19 cellular contexts compared by ENCODE assay signal in genomic region chr11:105070221-105070789, GRCh38. TPM values are rescaled to one million over a fixed set of nuclear protein-coding genes. Genes with fewer than 3 reads are reported as not detected.
DNase-seq lines count a peak whose midpoint lies in the region; ATAC-seq lines count a peak whose summit lies in the region.
"Had no signal": no experiment of that assay in that cellular context is flagged by ENCODE, and none has a peak within 500 bp of the region (broad histone marks: within the 10 kb centered on the region; RNA-seq: fewer than 3 reads in every experiment).

No MANE protein-coding gene starts in this region.

- POLR2A ChIA-PET in CD4-positive, alpha-beta memory T cell (lab: Charles Lee; ENCODE audit: partially characterized antibody), result interaction anchor here (0.5 to 1.0 kb wide), 4 partner anchors 30 to 459 kb away, joined by 3 to 4 read pairs (median 3); no protein-coding TSS in a partner anchor

- peak overlapping the region; percentile 6 for H3K27ac Mint-ChIP-seq in activated CD4-positive, alpha-beta T cell treated with anti-CD3 and anti-CD28 coated beads, Interleukin-2, amount 10 ng/mL, durations not matched to agents 24 days and 14 days
- peak overlapping the region; percentile 81 to 98 (median 95) for H3K27ac Mint-ChIP-seq in CD4-positive, alpha-beta memory T cell
- no peak overlapping the region for H3K27ac Mint-ChIP-seq in T-helper 2 cell treated with Interferon-gamma antibody and Interleukin-4, amounts not matched to agents 5 μg/mL and 100 μg/mL, for 36 hours

- H3K36me3 ChIP-seq in CD4-positive, alpha-beta memory T cell (ENCODE audit: insufficient read depth, low read length), result peaks cover 4% of the 10 kb centered on the region

- H3K4me3 Mint-ChIP-seq in activated CD4-positive, alpha-beta T cell treated with anti-CD3 and anti-CD28 coated beads, Interleukin-2, amount 10 ng/mL, durations not matched to agents 24 days and 14 days, result peak overlapping the region; percentile 77
- H3K4me3 Mint-ChIP-seq in CD4-positive, alpha-beta memory T cell, result peak overlapping the region; percentile 91 to 100 (median 96)
- peak overlapping the region; percentile 85 for H3K4me3 Mint-ChIP-seq in T-helper 2 cell treated with Interferon-gamma antibody and Interleukin-4, amounts not matched to agents 5 μg/mL and 100 μg/mL, for 36 hours

- H3K4me3 ChIP-seq in CD4-positive, alpha-beta memory T cell (ENCODE audit: low read length in 2 of 2), result peak overlapping the region; percentile 55 to 79

- no peaks in the 10 kb centered on the region for H3K9me3 ChIP-seq in CD4-positive, alpha-beta memory T cell (ENCODE audit: control insufficient read depth in 1 of 2, low read length in 2 of 2)
- H3K9me3 ChIP-seq: SK-N-SH had no signal

- H3K36me3 Mint-ChIP-seq in activated CD4-positive, alpha-beta T cell treated with anti-CD3 and anti-CD28 coated beads, Interleukin-2, amount 10 ng/mL, durations not matched to agents 24 days and 14 days (ENCODE audit: low read depth), result no peaks in the 10 kb centered on the region
- peaks cover 22 to 31% of the 10 kb centered on the region in 2 donors for H3K36me3 Mint-ChIP-seq in CD4-positive, alpha-beta memory T cell
- no peaks in the 10 kb centered on the region for H3K36me3 Mint-ChIP-seq in T-helper 2 cell treated with Interferon-gamma antibody and Interleukin-4, amounts not matched to agents 5 μg/mL and 100 μg/mL, for 36 hours (ENCODE audit: low read depth)

- H3K9me3 Mint-ChIP-seq in activated CD4-positive, alpha-beta T cell treated with anti-CD3 and anti-CD28 coated beads, Interleukin-2, amount 10 ng/mL, durations not matched to agents 24 days and 14 days, result no peaks in the 10 kb centered on the region
- no peaks in the 10 kb centered on the region for H3K9me3 Mint-ChIP-seq in CD4-positive, alpha-beta memory T cell
- no peaks in the 10 kb centered on the region for H3K9me3 Mint-ChIP-seq in T-helper 2 cell treated with Interferon-gamma antibody and Interleukin-4, amounts not matched to agents 5 μg/mL and 100 μg/mL, for 36 hours

- H3K4me1 Mint-ChIP-seq in activated CD4-positive, alpha-beta T cell treated with anti-CD3 and anti-CD28 coated beads, Interleukin-2, amount 10 ng/mL, durations not matched to agents 24 days and 14 days, result peaks cover 18% of the 10 kb centered on the region
- peaks cover 30 to 53% (median 37%) of the 10 kb centered on the region in 4 donors for H3K4me1 Mint-ChIP-seq in CD4-positive, alpha-beta memory T cell
- peaks cover 17% of the 10 kb centered on the region for H3K4me1 Mint-ChIP-seq in T-helper 2 cell treated with Interferon-gamma antibody and Interleukin-4, amounts not matched to agents 5 μg/mL and 100 μg/mL, for 36 hours (ENCODE audit: low read depth)

- CTCF ChIA-PET in CD4-positive, alpha-beta memory T cell (lab: Charles Lee; ENCODE audit: partially characterized antibody), result interaction anchor here (1.0 to 2.1 kb wide), 2 partner anchors 101 to 124 kb away, joined by 3 to 5 read pairs; partner anchors contain the start of gene CASP4

- ATAC-seq in esophagus mucosa, result peak; percentile 97
- no peak for ATAC-seq in HG02610 (IDR thresholded peaks at IDR 0.05; ENCODE audit: unreplicated experiment)
- ATAC-seq: left colon had no signal

- H3K27me3 ChIP-seq in CD4-positive, alpha-beta memory T cell (ENCODE audit: insufficient read depth, low read length), result no peaks in the 10 kb centered on the region

- no peak for DNase-seq in activated CD4-positive, alpha-beta T cell treated with anti-CD3 and anti-CD28 coated beads, Interleukin-2, amount 10 ng/mL, durations not matched to agents 24 days and 14 days
- DNase-seq in activated CD4-positive, alpha-beta T cell treated with anti-CD3 and anti-CD28 coated beads, Interleukin-2, amount 50 U/mL, for 1 hour, result no peak
- peak in 4 of 5 donors; percentile 7 to 24 (median 16) for DNase-seq in CD4-positive, alpha-beta memory T cell
- no peak for DNase-seq in T-helper 2 cell treated with Interferon-gamma antibody and Interleukin-4, amounts not matched to agents 5 μg/mL and 100 μg/mL, for 36 hours (ENCODE audit: low spot score)
- no peak for DNase-seq in NCI-H1436 (lab: John Stamatoyannopoulos, UW)
- DNase-seq in effector CD4-positive, alpha-beta T cell, result no peak
- DNase-seq: ACHN; aorta; KBM-7; left colon; NCI-H1048; NCI-H69; retina; SK-N-SH; stimulated activated naive CD4-positive, alpha-beta T cell treated with Interleukin-2 at 50 U/mL for 16 hours had no signal

- intact Hi-C loops in activated CD4-positive, alpha-beta T cell treated with anti-CD3 and anti-CD28 coated beads, Interleukin-2, amount 10 ng/mL, durations not matched to agents 24 days and 14 days (cut with micrococcal nuclease), result no loop called here
- intact Hi-C loops in CD4-positive, alpha-beta memory T cell (cut with micrococcal nuclease), result loop anchor here (2.0 kb wide), 1 partner anchor 26 kb away; the partner anchor contains the start of gene CARD16

- H3K27me3 Mint-ChIP-seq in activated CD4-positive, alpha-beta T cell treated with anti-CD3 and anti-CD28 coated beads, Interleukin-2, amount 10 ng/mL, durations not matched to agents 24 days and 14 days, result peaks cover 2% of the 10 kb centered on the region
- H3K27me3 Mint-ChIP-seq in CD4-positive, alpha-beta memory T cell, result peaks cover 0 to 1% of the 10 kb centered on the region in 2 donors
- H3K27me3 Mint-ChIP-seq in T-helper 2 cell treated with Interferon-gamma antibody and Interleukin-4, amounts not matched to agents 5 μg/mL and 100 μg/mL, for 36 hours (ENCODE audit: low read depth), result no peaks in the 10 kb centered on the region

- peak overlapping the region; percentile 69 for H3K27ac ChIP-seq in CD4-positive, alpha-beta memory T cell (ENCODE audit: low read depth, low read length)
- H3K27ac ChIP-seq: VCaP had no signal

- peaks cover 48% of the 10 kb centered on the region for H3K4me1 ChIP-seq in CD4-positive, alpha-beta memory T cell (ENCODE audit: insufficient read depth, low read length)

RNA-seq across cellular contexts. Expression of gene CARD16, which starts 25.2 kb away (rescaled TPM):
- total RNA-seq in activated CD4-positive, alpha-beta T cell treated with anti-CD3 and anti-CD28 coated beads, Interleukin-2, amount 10 ng/mL, durations not matched to agents 24 days and 14 days, result 7.2 and 9.0 TPM in 2 replicates
- total RNA-seq in CD4-positive, alpha-beta memory T cell, result 10 to 100 TPM; 56.1 to 59.0 TPM
- 100 to 1,000 TPM; 190 to 219 TPM for polyA plus RNA-seq in CD4-positive, alpha-beta memory T cell
- total RNA-seq in esophagus mucosa, result 14.0 TPM
- total RNA-seq: frontal cortex had no signal
- polyA plus RNA-seq: SK-N-SH had no signal

RNA-seq across cellular contexts. Expression of gene CASP1, which starts 35.4 kb away (rescaled TPM):
- 18.7 and 21.6 TPM in 2 replicates for total RNA-seq in activated CD4-positive, alpha-beta T cell treated with anti-CD3 and anti-CD28 coated beads, Interleukin-2, amount 10 ng/mL, durations not matched to agents 24 days and 14 days
- 10 to 100 TPM; 74.8 to 96.8 TPM for total RNA-seq in CD4-positive, alpha-beta memory T cell
- polyA plus RNA-seq in CD4-positive, alpha-beta memory T cell, result 100 to 1,000 TPM; 126 to 195 TPM
- 58.8 TPM for total RNA-seq in esophagus mucosa
- polyA plus RNA-seq: SK-N-SH had no signal

RNA-seq across cellular contexts. Expression of gene CASP5, which starts 47.3 kb away (rescaled TPM):
- total RNA-seq in activated CD4-positive, alpha-beta T cell treated with anti-CD3 and anti-CD28 coated beads, Interleukin-2, amount 10 ng/mL, durations not matched to agents 24 days and 14 days, result not detected in 2 replicates
- not detected for total RNA-seq in CD4-positive, alpha-beta memory T cell
- polyA plus RNA-seq in CD4-positive, alpha-beta memory T cell, result not detected
- total RNA-seq in esophagus mucosa, result not detected
- total RNA-seq: frontal cortex had no signal
- polyA plus RNA-seq: SK-N-SH had no signal

Comparison
In these comparisons a context has a peak if more than half of its experiments do, and no peak if none do; other contexts are left out.
1. DNase-seq: peak in CD4-positive, alpha-beta memory T cell (4 of 5); none in activated CD4-positive, alpha-beta T cell treated with anti-CD3 and anti-CD28 coated beads, Interleukin-2, amount 10 ng/mL, durations not matched to agents 24 days and 14 days (single experiment), activated CD4-positive, alpha-beta T cell treated with anti-CD3 and anti-CD28 coated beads, Interleukin-2, amount 50 U/mL, for 1 hour (single experiment), T-helper 2 cell treated with Interferon-gamma antibody and Interleukin-4, amounts not matched to agents 5 μg/mL and 100 μg/mL, for 36 hours (single experiment), NCI-H1436 (single experiment) and effector CD4-positive, alpha-beta T cell (single experiment).
2. Peak in every context shown above with its lines, with median percentiles within 50 percentile points of each other: H3K4me3 Mint-ChIP-seq.